8 cellular contexts compared by ENCODE assay signal in genomic region chr17:42378597-42379594, GRCh38.
A peak's percentile ranks its signal among the peaks of the same experiment; 100 is the strongest.
DNase-seq lines count a peak whose midpoint lies in the region; ATAC-seq and TF ChIP-seq lines count a peak whose summit lies in the region.

No MANE protein-coding gene starts in this region.

- peak overlapping the region; percentile 65 for H3K4me3 ChIP-seq in coronary artery

- TF ChIP-seq CTCF in coronary artery (IDR thresholded peaks at IDR 0.05), result no peak

- no peak for ATAC-seq in GM19463 (IDR thresholded peaks at IDR 0.05; ENCODE audit: unreplicated experiment)
- ATAC-seq in GM19455 (IDR thresholded peaks at IDR 0.05; ENCODE audit: unreplicated experiment), result no peak
- no peak for ATAC-seq in HG02885 (IDR thresholded peaks at IDR 0.05; ENCODE audit: poor library complexity, unreplicated experiment)

- peak; percentile 15 for DNase-seq in DMS79 (lab: John Stamatoyannopoulos, UW)
- DNase-seq in NCI-H2107 (lab: John Stamatoyannopoulos, UW), result peak; percentile 44
- no peak for DNase-seq in coronary artery (ENCODE audit: low spot score)
- DNase-seq in midbrain (lab: John Stamatoyannopoulos, UW), result peak; percentile 26
- DNase-seq in KG1 (lab: John Stamatoyannopoulos, UW), result no peak

- H3K27ac ChIP-seq in coronary artery, result peak overlapping the region; percentile 59 to 87

Comparison
In these comparisons a context has a peak if more than half of its experiments do, and no peak if none do; other contexts are left out.
1. DNase-seq: peak in DMS79 (single experiment), NCI-H2107 (single experiment) and midbrain (single experiment); none in coronary artery (single experiment) and KG1 (single experiment).